8 cellular contexts compared by ENCODE assay signal in the genomic region with DNA sequence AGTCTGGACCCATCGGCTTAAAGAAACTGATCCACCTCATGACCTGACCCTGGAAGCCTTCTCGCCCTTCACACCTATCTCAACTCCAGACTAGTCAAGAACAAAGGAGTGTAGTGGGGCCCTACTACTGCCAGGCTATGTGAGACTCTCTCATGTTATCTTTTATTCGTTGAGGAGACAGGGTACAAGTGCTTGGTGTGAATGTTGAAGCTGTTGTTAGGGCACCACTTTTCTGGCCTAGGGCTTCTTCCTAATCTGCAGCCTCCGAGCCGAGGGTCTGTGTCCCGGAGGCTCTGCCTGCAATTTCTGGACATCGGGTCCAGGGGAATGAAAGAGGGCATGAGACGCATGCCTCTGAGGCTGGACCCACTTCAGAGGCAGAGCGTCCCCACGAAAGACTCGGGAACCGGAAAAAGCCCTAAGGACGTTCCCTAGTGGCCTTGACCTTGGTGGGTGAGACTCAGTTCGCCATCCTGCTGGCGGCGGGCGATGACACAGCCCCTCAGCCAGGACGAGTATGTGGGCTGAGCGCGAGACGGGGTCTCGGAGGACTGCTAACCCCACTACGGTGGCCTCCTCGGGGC. TPM values are rescaled to one million over a fixed set of nuclear protein-coding genes. Genes with fewer than 3 reads are reported as not detected.
A peak's percentile ranks its signal among the peaks of the same experiment; 100 is the strongest.
DNase-seq lines count a peak whose midpoint lies in the region; ATAC-seq and TF ChIP-seq lines count a peak whose summit lies in the region.

No MANE protein-coding gene starts in this region.

- no peak for DNase-seq in activated naive CD4-positive, alpha-beta T cell treated with anti-CD3 and anti-CD28 coated beads, Interleukin-2, amount 10 ng/mL, durations not matched to agents 7 days and 5 days
- DNase-seq in activated naive CD4-positive, alpha-beta T cell treated with Interleukin-2 at 50 U/mL for 16 hours, result no peak
- DNase-seq in activated B cell treated with CpG ODN at 0.5 μM for 24 hours (no peak), left ventricle myocardium inferior (no peak), NCI-H1105 treated with DMSO at 0.1 percent for 48 hours (lab: John Stamatoyannopoulos, UW) (no peak), NCI-H524 (lab: John Stamatoyannopoulos, UW) (no peak)

- H3K27ac ChIP-seq in left ventricle myocardium inferior (replicated peaks), result peak overlapping the region; percentile 90
- H3K27ac ChIP-seq in skin epidermis, result peak overlapping the region; percentile 63 to 98 (median 90)

- TF ChIP-seq CTCF in activated B cell treated with CpG ODN at 0.5 μM for 24 hours (IDR thresholded peaks at IDR 0.05), result no peak
- no peak for TF ChIP-seq CTCF in left ventricle myocardium inferior (IDR thresholded peaks at IDR 0.05; ENCODE audit: borderline replicate concordance)

- H3K9me3 ChIP-seq in left ventricle myocardium inferior (replicated peaks), result no peaks in the 10 kb centered on the region

- CTCF ChIA-PET in activated naive CD4-positive, alpha-beta T cell treated with anti-CD3 and anti-CD28 coated beads, Interleukin-2, amount 10 ng/mL, durations not matched to agents 7 days and 5 days (lab: Charles Lee), result interaction anchor here (0.7 to 0.9 kb wide), 2 partner anchors 14 to 26 kb away, joined by 3 to 4 read pairs; no protein-coding TSS in a partner anchor
- CTCF ChIA-PET in activated B cell treated with CpG ODN at 0.5 μM for 24 hours (lab: Charles Lee), result interaction anchor here (0.6 to 1.5 kb wide), 2 partner anchors 83 to 174 kb away, joined by 3 to 4 read pairs; no protein-coding TSS in a partner anchor

- no peaks in the 10 kb centered on the region for H3K36me3 Mint-ChIP-seq in activated naive CD4-positive, alpha-beta T cell treated with anti-CD3 and anti-CD28 coated beads, Interleukin-2, amount 10 ng/mL, durations not matched to agents 7 days and 5 days
- peaks cover 7% of the 10 kb centered on the region for H3K36me3 Mint-ChIP-seq in activated B cell treated with CpG ODN at 0.5 μM for 24 hours (ENCODE audit: low read depth)

- peak overlapping the region; percentile 86 for H3K4me3 Mint-ChIP-seq in activated naive CD4-positive, alpha-beta T cell treated with anti-CD3 and anti-CD28 coated beads, Interleukin-2, amount 10 ng/mL, durations not matched to agents 7 days and 5 days
- H3K4me3 Mint-ChIP-seq in activated B cell treated with CpG ODN at 0.5 μM for 24 hours, result peak overlapping the region; percentile 85

- no peaks in the 10 kb centered on the region for H3K36me3 ChIP-seq in left ventricle myocardium inferior

- H3K27me3 Mint-ChIP-seq in activated naive CD4-positive, alpha-beta T cell treated with anti-CD3 and anti-CD28 coated beads, Interleukin-2, amount 10 ng/mL, durations not matched to agents 7 days and 5 days, result no peaks in the 10 kb centered on the region
- H3K27me3 Mint-ChIP-seq in activated B cell treated with CpG ODN at 0.5 μM for 24 hours, result no peaks in the 10 kb centered on the region

- intact Hi-C loops in activated B cell treated with CpG ODN at 0.5 μM for 24 hours (cut with micrococcal nuclease) (loop anchor here (1.0 to 2.0 kb wide), 6 partner anchors 76 to 502 kb away; a partner anchor contains a TSS), left ventricle myocardium inferior (cut with micrococcal nuclease) (no loop called here)

- peak overlapping the region; percentile 86 for H3K27ac Mint-ChIP-seq in activated naive CD4-positive, alpha-beta T cell treated with anti-CD3 and anti-CD28 coated beads, Interleukin-2, amount 10 ng/mL, durations not matched to agents 7 days and 5 days
- peak overlapping the region; percentile 59 for H3K27ac Mint-ChIP-seq in activated B cell treated with CpG ODN at 0.5 μM for 24 hours

- POLR2A ChIA-PET in activated B cell treated with CpG ODN at 0.5 μM for 24 hours (lab: Charles Lee), result interaction anchor here (0.5 to 1.1 kb wide), 5 partner anchors 43 to 147 kb away, joined by 3 to 13 read pairs (median 4); a partner anchor contains a TSS

- no peaks in the 10 kb centered on the region for H3K9me3 Mint-ChIP-seq in activated naive CD4-positive, alpha-beta T cell treated with anti-CD3 and anti-CD28 coated beads, Interleukin-2, amount 10 ng/mL, durations not matched to agents 7 days and 5 days
- no peaks in the 10 kb centered on the region for H3K9me3 Mint-ChIP-seq in activated B cell treated with CpG ODN at 0.5 μM for 24 hours

- H3K4me3 ChIP-seq in left ventricle myocardium inferior, result peak overlapping the region; percentile 83
- H3K4me3 ChIP-seq in skin epidermis, result peak overlapping the region; percentile 78 to 100 (median 97)

- H3K4me1 Mint-ChIP-seq in activated naive CD4-positive, alpha-beta T cell treated with anti-CD3 and anti-CD28 coated beads, Interleukin-2, amount 10 ng/mL, durations not matched to agents 7 days and 5 days, result peaks cover 35% of the 10 kb centered on the region
- peaks cover 21% of the 10 kb centered on the region for H3K4me1 Mint-ChIP-seq in activated B cell treated with CpG ODN at 0.5 μM for 24 hours

- no peaks in the 10 kb centered on the region for H3K27me3 ChIP-seq in left ventricle myocardium inferior (ENCODE audit: low read depth)

- H3K4me1 ChIP-seq in left ventricle myocardium inferior, result peaks cover 31% of the 10 kb centered on the region

- ATAC-seq in activated B cell treated with CpG ODN at 0.5 μM for 24 hours (ENCODE audit: low read depth) (no peak), HG03432 (IDR thresholded peaks at IDR 0.05; ENCODE audit: unreplicated experiment) (no peak)

RNA-seq across cellular contexts. Expression of a gene that starts 0.7 kb away (rescaled TPM):
- total RNA-seq in activated B cell treated with CpG ODN at 0.5 μM for 24 hours (57.0 and 65.6 TPM in 2 replicates), left ventricle myocardium inferior (73.6 TPM)
